ENCODE assay signal across 20 cellular contexts in genomic region chr4:21248336-21248735, GRCh38.
"Had no signal": no experiment of that assay in that cellular context is flagged by ENCODE, and none has a peak within 500 bp of the region (broad histone marks: within the 10 kb centered on the region; RNA-seq: fewer than 3 reads in every experiment).

No MANE protein-coding gene starts in this region.

- H3K36me3 Mint-ChIP-seq: T-cell had no signal

- H3K4me1 Mint-ChIP-seq: T-cell had no signal

- H3K36me3 ChIP-seq: MG63 had no signal

- H3K27me3 ChIP-seq: MG63 had no signal

- H3K4me3 ChIP-seq: MG63 had no signal

- H3K27ac Mint-ChIP-seq: T-cell had no signal

- DNase-seq: IMR-90, Karpas-422, KG1, MG63, NCI-H1092, NCI-H1436, NCI-H187 treated with DMSO at 0.1 percent for 48 hours, NCI-H2029 treated with DMSO at 0.1 percent for 48 hours, NCI-H226, NCI-H446, NCI-H510A, NCI-H524 treated with DMSO at 0.1 percent for 48 hours, NCI-H69, NCI-H774, PC-3, SHP77, SK-N-SH, SW 1271, T-cell had no signal

- H3K4me3 Mint-ChIP-seq: T-cell had no signal

- H3K9ac ChIP-seq: SK-N-SH had no signal

- H3K27ac ChIP-seq: RWPE1 had no signal

- H3K9me3 ChIP-seq: MG63, SK-N-SH had no signal

- H3K27me3 Mint-ChIP-seq: T-cell had no signal
